9 cellular contexts compared by ENCODE assay signal in genomic region chr9:134404376-134405358, GRCh38.
DNase-seq lines count a peak whose midpoint lies in the region; ATAC-seq, FAIRE-seq and TF ChIP-seq lines count a peak whose summit lies in the region.
"Had no signal": no experiment of that assay in that cellular context is flagged by ENCODE, and none has a peak within 500 bp of the region (broad histone marks: within the 10 kb centered on the region; RNA-seq: fewer than 3 reads in every experiment).

No MANE protein-coding gene starts in this region.

- no peak overlapping the region for H3K4me3 Mint-ChIP-seq in astrocyte (ENCODE audit: unreplicated experiment)
- H3K4me3 Mint-ChIP-seq in naive thymus-derived CD8-positive, alpha-beta T cell = peak overlapping the region in 9 of 10 donors; percentile 11 to 78 (median 61)
- no peak overlapping the region for H3K4me3 Mint-ChIP-seq in activated T-cell treated with anti-CD3 and anti-CD28 coated beads, Interleukin-2, amount 50 U/mL, for 4 hours

- no peak for FAIRE-seq in astrocyte (lab: Jason Lieb, UNC)

- H3K9me3 ChIP-seq in heart left ventricle = peaks cover 0 to under 1% (median 0%) of the 10 kb centered on the region in 12 donors
- no peaks in the 10 kb centered on the region for H3K9me3 ChIP-seq in astrocyte (ENCODE audit: insufficient read depth, low read depth, low read length)
- no peaks in the 10 kb centered on the region for H3K9me3 ChIP-seq in vagina
- H3K9me3 ChIP-seq: Caco-2 had no signal

- ATAC-seq in heart left ventricle = no peak
- no peak for ATAC-seq in Right ventricle myocardium inferior
- ATAC-seq in naive thymus-derived CD8-positive, alpha-beta T cell = no peak
- no peak for ATAC-seq in activated T-cell treated with anti-CD3 and anti-CD28 coated beads, Interleukin-2, amount 50 U/mL, for 4 hours

- H4K20me1 ChIP-seq in astrocyte (ENCODE audit: insufficient read depth, low read length) = peaks cover 67% of the 10 kb centered on the region

- no peaks in the 10 kb centered on the region for H3K27me3 ChIP-seq in heart left ventricle
- H3K27me3 ChIP-seq in astrocyte (ENCODE audit: insufficient read depth, low read length) = no peaks in the 10 kb centered on the region
- H3K27me3 ChIP-seq in vagina = no peaks in the 10 kb centered on the region

- no peak for TF ChIP-seq CTCF in heart left ventricle (IDR thresholded peaks at IDR 0.05)
- TF ChIP-seq CTCF in astrocyte (IDR thresholded peaks at IDR 0.05; ENCODE audit: insufficient read depth, low read depth, low read length) = no peak
- TF ChIP-seq CTCF in vagina (IDR thresholded peaks at IDR 0.05) = no peak

- 57 to 77% (median 66%) methylated on average over 25 to 34 of the region's 34 CpGs for WGBS in heart left ventricle, 4 donors

- H2AFZ ChIP-seq in astrocyte (ENCODE audit: low read depth, low read length) = no peak overlapping the region

- POLR2A ChIA-PET in naive thymus-derived CD8-positive, alpha-beta T cell (lab: Charles Lee) = interaction anchor here (1.6 to 2.7 kb wide), 2 partner anchors 8 to 12 kb away, joined by 7 to 26 read pairs; no protein-coding TSS in a partner anchor

- H3K36me3 Mint-ChIP-seq in astrocyte (ENCODE audit: low read depth, unreplicated experiment) = no peaks in the 10 kb centered on the region
- H3K36me3 Mint-ChIP-seq in naive thymus-derived CD8-positive, alpha-beta T cell = no peaks in the 10 kb centered on the region
- H3K36me3 Mint-ChIP-seq in activated T-cell treated with anti-CD3 and anti-CD28 coated beads, Interleukin-2, amount 50 U/mL, for 4 hours (ENCODE audit: insufficient read depth) = no peaks in the 10 kb centered on the region

- peak overlapping the region; percentile 67 to 94 (median 82) for H3K27ac ChIP-seq in heart left ventricle
- no peak overlapping the region for H3K27ac ChIP-seq in astrocyte (ENCODE audit: low read depth, low read length)
- H3K27ac ChIP-seq in vagina = peak overlapping the region; percentile 77

- H3K4me1 ChIP-seq in heart left ventricle (peaks cover 57 to 100% (median 76%) of the 10 kb centered on the region in 12 donors), astrocyte (ENCODE audit: insufficient read depth, low read length) (peaks cover 36% of the 10 kb centered on the region), vagina (peaks cover 91% of the 10 kb centered on the region)
- H3K4me1 ChIP-seq: Caco-2 had no signal

- peaks cover 34% of the 10 kb centered on the region for H3K79me2 ChIP-seq in astrocyte (ENCODE audit: insufficient read depth, low read length)

- intact Hi-C loops in heart left ventricle (cut with DNase I) = loop anchor here in 3 of 10 donors (5.0 kb wide), 2 partner anchors 37 to 77 kb away; partner anchors contain the start of gene RXRA (in 2 of the 3)
- intact Hi-C loops in Right ventricle myocardium inferior (cut with DNase I) = loop anchor here (5.0 kb wide), 1 partner anchor 77 kb away; the partner anchor contains the start of gene RXRA
- intact Hi-C loops in vagina (cut with DNase I) = no loop called here

- H3K27me3 Mint-ChIP-seq in astrocyte (ENCODE audit: low read depth, unreplicated experiment) = no peaks in the 10 kb centered on the region
- no peaks in the 10 kb centered on the region for H3K27me3 Mint-ChIP-seq in naive thymus-derived CD8-positive, alpha-beta T cell
- no peaks in the 10 kb centered on the region for H3K27me3 Mint-ChIP-seq in activated T-cell treated with anti-CD3 and anti-CD28 coated beads, Interleukin-2, amount 50 U/mL, for 4 hours (ENCODE audit: low read depth)

- H3K9me3 Mint-ChIP-seq in astrocyte (ENCODE audit: unreplicated experiment) = no peaks in the 10 kb centered on the region
- no peaks in the 10 kb centered on the region for H3K9me3 Mint-ChIP-seq in naive thymus-derived CD8-positive, alpha-beta T cell
- no peaks in the 10 kb centered on the region for H3K9me3 Mint-ChIP-seq in activated T-cell treated with anti-CD3 and anti-CD28 coated beads, Interleukin-2, amount 50 U/mL, for 4 hours

- H3K36me3 ChIP-seq in heart left ventricle = peaks cover 0 to 23% (median 2%) of the 10 kb centered on the region in 9 donors
- H3K36me3 ChIP-seq in astrocyte (ENCODE audit: insufficient read depth, low read length) = no peaks in the 10 kb centered on the region
- H3K36me3 ChIP-seq in vagina = peaks cover 0 to 5% of the 10 kb centered on the region in 2 donors

- TF ChIP-seq POLR2A in heart left ventricle (IDR thresholded peaks at IDR 0.05) = no peak
- no peak for TF ChIP-seq POLR2A in vagina (IDR thresholded peaks at IDR 0.05)

- DNase-seq in heart left ventricle = peak in 1 of 5 donors; percentile 64
- no peak for DNase-seq in Right ventricle myocardium inferior (ENCODE audit: missing footprints)
- no peak for DNase-seq in astrocyte (ENCODE audit: low read depth)
- no peak for DNase-seq in naive thymus-derived CD8-positive, alpha-beta T cell
- DNase-seq in vagina (ENCODE audit: extremely low spot score in 2 of 2) = no peak
- no peak for DNase-seq in NCI-H2227 (lab: John Stamatoyannopoulos, UW; ENCODE audit: unreplicated experiment)
- DNase-seq in NCI-H1694 (lab: John Stamatoyannopoulos, UW) = no peak
- DNase-seq in activated T-cell treated with anti-CD3 and anti-CD28 coated beads, Interleukin-2, amount 50 U/mL, for 4 hours = no peak
- DNase-seq: Caco-2 had no signal

- peak overlapping the region in 1 of 12 donors; percentile 4 for H3K4me3 ChIP-seq in heart left ventricle
- no peak overlapping the region for H3K4me3 ChIP-seq in astrocyte (ENCODE audit: insufficient read depth, low read depth, low read length)
- no peak overlapping the region for H3K4me3 ChIP-seq in vagina

- peak overlapping the region; percentile 48 for H3K4me2 ChIP-seq in astrocyte (ENCODE audit: low read length)

- peak overlapping the region; percentile 47 for H3K9ac ChIP-seq in astrocyte (ENCODE audit: low read length)

- H3K27ac Mint-ChIP-seq in astrocyte (ENCODE audit: unreplicated experiment) = peak overlapping the region; percentile 26
- H3K27ac Mint-ChIP-seq in naive thymus-derived CD8-positive, alpha-beta T cell = peak overlapping the region in 8 of 10 donors; percentile 45 to 85 (median 71)

- peaks cover 4% of the 10 kb centered on the region for H3K4me1 Mint-ChIP-seq in astrocyte (ENCODE audit: low read depth, unreplicated experiment)
- peaks cover 21 to 45% (median 40%) of the 10 kb centered on the region in 4 donors for H3K4me1 Mint-ChIP-seq in naive thymus-derived CD8-positive, alpha-beta T cell
- H3K4me1 Mint-ChIP-seq in activated T-cell treated with anti-CD3 and anti-CD28 coated beads, Interleukin-2, amount 50 U/mL, for 4 hours (ENCODE audit: low read depth) = peaks cover 38% of the 10 kb centered on the region

Comparison
In these comparisons a context has a peak if more than half of its experiments do, and no peak if none do; other contexts are left out.
1. H3K4me3 Mint-ChIP-seq: peak in naive thymus-derived CD8-positive, alpha-beta T cell (9 of 10); none in astrocyte (single experiment) and activated T-cell treated with anti-CD3 and anti-CD28 coated beads, Interleukin-2, amount 50 U/mL, for 4 hours (single experiment).